16 cellular contexts compared by ENCODE assay signal in the genomic region with DNA sequence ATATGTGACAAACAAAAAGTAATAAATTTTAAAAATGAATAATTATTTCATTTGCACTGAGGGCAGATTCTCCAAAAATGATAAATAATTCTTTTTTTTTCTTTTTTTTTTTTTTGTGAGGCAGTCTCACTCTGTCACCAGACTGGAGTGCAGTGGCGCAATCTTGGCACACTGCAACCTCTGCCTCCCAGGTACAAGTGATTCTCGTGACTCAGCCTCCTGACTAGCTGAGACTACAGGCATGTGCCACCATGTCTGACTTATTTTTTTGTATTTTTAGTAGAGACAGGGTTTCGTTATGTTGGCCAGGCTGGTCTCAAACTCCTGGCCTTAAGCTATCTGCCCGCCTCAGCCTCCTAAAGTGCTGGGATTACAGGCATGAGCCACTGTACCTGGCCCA. TPM values are rescaled to one million over a fixed set of nuclear protein-coding genes. Genes with fewer than 3 reads are reported as not detected.
"Had no signal": no experiment of that assay in that cellular context is flagged by ENCODE, and none has a peak within 500 bp of the region (broad histone marks: within the 10 kb centered on the region; RNA-seq: fewer than 3 reads in every experiment).

No MANE protein-coding gene starts in this region.

RNA-seq across cellular contexts. Expression of gene HYAL4, which starts 25.2 kb away (rescaled TPM):
- total RNA-seq: kidney, left colon, left lung, liver, lower lobe of right lung, mesothelial cell of epicardium, mononuclear cell, natural killer cell, occipital lobe, osteocyte, posterior vena cava, sigmoid colon, thoracic aorta, uterus had no signal
- polyA plus RNA-seq: liver, small intestine, spleen had no signal
